Comparison of ENCODE assay signal across 9 cellular contexts in the genomic region with DNA sequence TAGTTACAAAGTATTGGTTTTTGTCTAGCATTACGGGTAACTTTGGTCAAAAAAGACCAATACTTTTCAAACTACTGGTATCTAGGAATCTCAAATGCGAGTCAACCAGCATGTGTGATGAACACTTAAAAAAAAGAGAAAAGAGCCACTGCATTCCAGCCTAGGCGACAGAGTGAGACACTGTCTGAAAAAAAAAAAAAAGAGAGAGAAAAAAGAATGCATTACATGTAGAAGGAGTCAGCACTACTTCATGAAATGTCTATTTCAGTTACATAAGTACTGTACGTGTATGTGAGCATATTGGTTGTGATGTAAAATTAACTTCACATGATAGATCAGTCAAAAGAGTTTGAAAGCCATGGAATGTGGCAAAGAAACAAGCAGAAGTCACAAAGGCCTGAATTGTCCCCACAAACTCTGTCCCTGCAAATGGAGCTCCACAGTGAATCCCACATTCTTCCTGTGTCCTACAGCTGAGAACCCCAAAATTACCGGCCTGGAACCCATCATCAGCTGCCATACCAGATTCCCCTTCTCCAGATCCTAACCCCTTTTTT. TPM values are rescaled to one million over a fixed set of nuclear protein-coding genes. Genes with fewer than 3 reads are reported as not detected.
DNase-seq lines count a peak whose midpoint lies in the region; ATAC-seq and TF ChIP-seq lines count a peak whose summit lies in the region.
"Had no signal": no experiment of that assay in that cellular context is flagged by ENCODE, and none has a peak within 500 bp of the region (broad histone marks: within the 10 kb centered on the region; RNA-seq: fewer than 3 reads in every experiment).

No MANE protein-coding gene starts in this region.

- CTCF ChIA-PET in Panc1 (lab: Charles Lee), result no interaction called here

- no peaks in the 10 kb centered on the region for H3K9me2 ChIP-seq in DOHH2 (replicated peaks; ENCODE audit: control insufficient read depth, low read length)

- H3K36me3 ChIP-seq in DOHH2 (ENCODE audit: control insufficient read depth, low read length), result no peaks in the 10 kb centered on the region
- H3K36me3 ChIP-seq in Panc1 (ENCODE audit: control insufficient read depth, insufficient read depth, low read length), result no peaks in the 10 kb centered on the region
- H3K36me3 ChIP-seq in fibroblast of lung (ENCODE audit: control insufficient read depth, insufficient read depth, low read length), result no peaks in the 10 kb centered on the region
- H3K36me3 ChIP-seq in prostate gland, result no peaks in the 10 kb centered on the region

- H3K4me2 ChIP-seq in DOHH2 (ENCODE audit: low read length) (peak overlapping the region; percentile 75), fibroblast of lung (ENCODE audit: extremely low read depth, insufficient read depth, low read length) (peak overlapping the region; percentile 73)

- H3K79me2 ChIP-seq in DOHH2 (ENCODE audit: control insufficient read depth, low read length), result no peaks in the 10 kb centered on the region
- H3K79me2 ChIP-seq in fibroblast of lung (ENCODE audit: control insufficient read depth, insufficient read depth, low read length), result no peaks in the 10 kb centered on the region

- H3K9ac ChIP-seq in fibroblast of lung (ENCODE audit: insufficient read depth, low read length), result no peak overlapping the region

- intact Hi-C loops in Panc1 (cut with micrococcal nuclease; ENCODE audit: unreplicated experiment) (no loop called here), prostate gland (cut with DNase I) (no loop called here)

- no peak for TF ChIP-seq POLR2A in prostate gland (IDR thresholded peaks at IDR 0.05)

- H3K4me3 ChIP-seq in DOHH2 (ENCODE audit: low read length), result peak overlapping the region; percentile 66
- H3K4me3 ChIP-seq in Panc1 (ENCODE audit: low read depth in 2 of 2, low read length in 2 of 2), result peak overlapping the region in 1 of 2 experiments; percentile 59; a peak in 2 of 4 replicates
- peak overlapping the region in 2 of 4 experiments; percentile 54 to 71 for H3K4me3 ChIP-seq in fibroblast of lung (replicated peaks in 1 of 4; ENCODE audit: control extremely low read depth in 1 of 4, insufficient read depth in 1 of 4, low read depth in 3 of 4, low read length in 4 of 4)
- peak overlapping the region in 1 of 2 donors; percentile 90 for H3K4me3 ChIP-seq in prostate gland

- peaks cover 55% of the 10 kb centered on the region for H3K27me3 ChIP-seq in DOHH2 (ENCODE audit: control insufficient read depth, low read length)
- peaks cover 10% of the 10 kb centered on the region for H3K27me3 ChIP-seq in Panc1 (ENCODE audit: control insufficient read depth, insufficient read depth, low read length)
- H3K27me3 ChIP-seq in fibroblast of lung (ENCODE audit: control insufficient read depth, insufficient read depth, low read length), result no peaks in the 10 kb centered on the region
- no peaks in the 10 kb centered on the region for H3K27me3 ChIP-seq in prostate gland (replicated peaks; ENCODE audit: insufficient read depth)

- H4K20me1 ChIP-seq in DOHH2 (ENCODE audit: control insufficient read depth, insufficient read depth, low read depth, low read length), result no peaks in the 10 kb centered on the region
- no peaks in the 10 kb centered on the region for H4K20me1 ChIP-seq in fibroblast of lung (ENCODE audit: control insufficient read depth, extremely low read depth, insufficient read depth, low read length)

- TSS peak; percentile 68 for BruUV-seq in Panc1 (replicated peaks; lab: Mats Ljungman, UMichigan)

- 62% methylated on average over 5 of the region's 5 CpGs for WGBS in prostate gland

- ATAC-seq in Panc1, result no peak
- ATAC-seq in HG03378 (IDR thresholded peaks at IDR 0.05; ENCODE audit: unreplicated experiment), result no peak
- no peak for ATAC-seq in HG02763 (IDR thresholded peaks at IDR 0.05; ENCODE audit: unreplicated experiment)

- H3K27ac ChIP-seq in DOHH2 (ENCODE audit: low read depth, low read length) (no peak overlapping the region), Panc1 (ENCODE audit: low read length) (no peak overlapping the region), fibroblast of lung (ENCODE audit: insufficient read depth, low read length) (no peak overlapping the region), prostate gland (peak overlapping the region; percentile 82 to 88)

- no peak overlapping the region for H2AFZ ChIP-seq in fibroblast of lung (ENCODE audit: low read length)

- no peak for DNase-seq in Panc1 (ENCODE audit: low read depth, low spot score)
- no peak for DNase-seq in fibroblast of lung (ENCODE audit: low read depth in 2 of 2)
- no peak for DNase-seq in prostate gland (ENCODE audit: low spot score)
- DNase-seq in occipital lobe (lab: John Stamatoyannopoulos, UW), result no peak
- DNase-seq in NCI-H1048 (lab: John Stamatoyannopoulos, UW), result no peak
- DNase-seq: NCI-H524 treated with DMSO at 0.1 percent for 48 hours had no signal

- H3K4me1 ChIP-seq in DOHH2 (ENCODE audit: control insufficient read depth, low read length) (peaks cover 43% of the 10 kb centered on the region), Panc1 (ENCODE audit: control insufficient read depth, insufficient read depth, low read length) (peaks cover 11% of the 10 kb centered on the region; the same call in 1 of the 2 replicates), fibroblast of lung (ENCODE audit: control insufficient read depth, extremely low read depth, insufficient read depth, low read length) (no peaks in the 10 kb centered on the region), prostate gland (replicated peaks) (peaks cover 3% of the 10 kb centered on the region)

- TF ChIP-seq CTCF in DOHH2 (IDR thresholded peaks at IDR 0.05; ENCODE audit: low read depth, low read length, poor library complexity, severe bottlenecking) (no peak), Panc1 (IDR thresholded peaks at IDR 0.05) (no peak), fibroblast of lung (conservative IDR thresholded peaks at IDR 0.05 in 1 of 2, IDR thresholded peaks at IDR 0.05 in 1 of 2; ENCODE audit: low read depth in 1 of 2, low read length in 2 of 2) (no peak), prostate gland (IDR thresholded peaks at IDR 0.05) (no peak)

- in situ Hi-C loops in Panc1 (cut with HindIII; ENCODE audit: low pct_unique_long_range_greater_than_20kb, low sequenced_read_pairs), result no loop called here

- peaks cover 4% of the 10 kb centered on the region; the same call in 1 of the 2 replicates for H3F3A ChIP-seq in DOHH2 (ENCODE audit: control insufficient read depth, insufficient read depth)

- no peaks in the 10 kb centered on the region for H3K9me3 ChIP-seq in DOHH2 (ENCODE audit: control insufficient read depth, insufficient read depth, low read length)
- H3K9me3 ChIP-seq in Panc1 (ENCODE audit: control insufficient read depth, insufficient read depth, low read depth, low read length), result no peaks in the 10 kb centered on the region
- no peaks in the 10 kb centered on the region for H3K9me3 ChIP-seq in fibroblast of lung (ENCODE audit: control insufficient read depth, insufficient read depth, low read depth, low read length)
- no peaks in the 10 kb centered on the region for H3K9me3 ChIP-seq in prostate gland

- POLR2A ChIA-PET in Panc1 (lab: Charles Lee), result no interaction called here

RNA-seq across cellular contexts. Expression of a gene that starts 1.6 kb away (rescaled TPM):
- 10.4 TPM for total RNA-seq in Panc1 (2021; ENCODE audit: unreplicated experiment)
- polyA plus RNA-seq in Panc1 (2012; ENCODE audit: insufficient read length), result 7.5 TPM
- total RNA-seq in fibroblast of lung, result 6.1 and 6.9 TPM in 2 replicates
- polyA plus RNA-seq in fibroblast of lung, result 2.4 and 2.7 TPM in 2 replicates
- polyA plus RNA-seq in fibroblast of lung (2012), result 2.1 and 2.4 TPM in 2 replicates
- polyA minus RNA-seq in fibroblast of lung (ENCODE audit: low replicate concordance), result 1.7 and 4.5 TPM in 2 replicates
- 10 to 100 TPM; 18.1 to 18.9 TPM for total RNA-seq in prostate gland
- 47.7 TPM for total RNA-seq in occipital lobe

RNA-seq across cellular contexts. Expression of a gene that starts 7.8 kb away (rescaled TPM):
- total RNA-seq in Panc1 (2021; ENCODE audit: unreplicated experiment) (not detected), fibroblast of lung (not detected in 2 replicates), prostate gland (not detected), occipital lobe (0.16 TPM)
- polyA plus RNA-seq in Panc1 (2012; ENCODE audit: insufficient read length), result not detected
- polyA plus RNA-seq in fibroblast of lung, result not detected in 2 replicates
- not detected in 2 replicates for polyA plus RNA-seq in fibroblast of lung (2012)
- not detected in 2 replicates for polyA minus RNA-seq in fibroblast of lung (ENCODE audit: low replicate concordance)

RNA-seq across cellular contexts. Expression of a gene that starts 37.8 kb away (rescaled TPM):
- total RNA-seq in Panc1 (2021; ENCODE audit: unreplicated experiment), result 174 TPM
- 180 TPM for polyA plus RNA-seq in Panc1 (2012; ENCODE audit: insufficient read length)
- total RNA-seq in fibroblast of lung, result 119 and 131 TPM in 2 replicates
- polyA plus RNA-seq in fibroblast of lung, result 209 and 212 TPM in 2 replicates
- polyA plus RNA-seq in fibroblast of lung (2012), result 281 and 287 TPM in 2 replicates
- polyA minus RNA-seq in fibroblast of lung (ENCODE audit: low replicate concordance), result 13.6 and 13.9 TPM in 2 replicates
- total RNA-seq in prostate gland, result 100 to 1,000 TPM; 109 to 115 TPM
- total RNA-seq in occipital lobe, result 79.9 TPM

Comparison
In these comparisons a context has a peak if more than half of its experiments do, and no peak if none do; other contexts are left out.
1. H3K27ac ChIP-seq: peak in prostate gland (2 of 2); none in DOHH2 (single experiment), Panc1 (single experiment) and fibroblast of lung (single experiment).